In the genomic region with DNA sequence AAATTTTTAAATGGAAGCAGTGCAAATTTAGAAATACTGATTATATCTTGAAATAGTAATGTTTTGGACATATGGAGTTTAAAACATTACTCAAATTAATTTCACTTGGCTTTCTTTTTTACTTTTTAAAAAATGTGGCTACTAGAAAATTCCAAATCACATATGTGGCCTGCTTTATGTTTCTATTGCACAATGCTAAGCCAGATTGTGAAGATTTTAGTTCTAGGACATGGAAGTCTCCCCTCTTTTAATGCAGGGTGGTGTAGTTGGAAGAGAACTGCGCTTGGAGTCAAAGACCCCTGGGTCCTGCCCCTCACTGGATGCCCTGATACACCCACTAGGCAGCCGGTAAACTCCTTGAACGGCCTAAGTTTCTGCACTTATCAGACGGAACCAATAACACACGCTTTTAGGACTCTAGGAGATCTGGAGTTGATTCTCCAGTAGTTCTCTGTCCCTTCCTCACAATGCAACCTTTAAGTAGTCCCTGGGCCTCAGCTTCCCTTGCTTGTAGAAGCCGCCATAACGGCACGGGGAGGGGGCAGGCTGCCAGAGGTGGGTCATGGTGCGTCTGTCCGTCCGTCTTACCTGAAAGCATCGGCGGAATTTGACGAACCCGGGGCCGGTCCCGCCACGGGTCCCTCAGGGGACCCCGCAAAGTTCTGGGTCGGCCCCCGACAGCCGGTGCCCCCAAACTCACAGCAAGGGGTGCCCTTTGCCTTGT, we compare ENCODE assay signal across 8 cellular contexts. TPM values are rescaled to one million over a fixed set of nuclear protein-coding genes. Genes with fewer than 3 reads are reported as not detected.
A peak's percentile ranks its signal among the peaks of the same experiment; 100 is the strongest.
DNase-seq lines count a peak whose midpoint lies in the region; ATAC-seq and TF ChIP-seq lines count a peak whose summit lies in the region.

No MANE protein-coding gene starts in this region.

- H3K27me3 ChIP-seq in Caco-2 (replicated peaks; ENCODE audit: control insufficient read depth, insufficient read depth, low read length) (no peaks in the 10 kb centered on the region), rectal smooth muscle tissue (ENCODE audit: control insufficient read depth, insufficient read depth, low read length) (no peaks in the 10 kb centered on the region)

- H3K9me3 Mint-ChIP-seq in Caco-2 (ENCODE audit: unreplicated experiment) = no peaks in the 10 kb centered on the region
- no peaks in the 10 kb centered on the region for H3K9me3 Mint-ChIP-seq in activated CD4-positive, alpha-beta memory T cell treated with anti-CD3 and anti-CD28 coated beads, Interleukin-2, amount 10 ng/mL, durations not matched to agents 7 days and 5 days
- peaks cover 9% of the 10 kb centered on the region for H3K9me3 Mint-ChIP-seq in glutamatergic neuron (ENCODE audit: unreplicated experiment)

- H3K4me3 ChIP-seq in Caco-2 (ENCODE audit: low read depth, low read length) (peak overlapping the region; percentile 75), rectal smooth muscle tissue (ENCODE audit: low read length) (peak overlapping the region; percentile 92)

- H3K27ac ChIP-seq in rectal smooth muscle tissue (ENCODE audit: low read depth, low read length) = peak overlapping the region; percentile 96

- peak overlapping the region; percentile 90 for H3K4me3 Mint-ChIP-seq in Caco-2 (ENCODE audit: unreplicated experiment)
- H3K4me3 Mint-ChIP-seq in activated CD4-positive, alpha-beta memory T cell treated with anti-CD3 and anti-CD28 coated beads, Interleukin-2, amount 10 ng/mL, durations not matched to agents 7 days and 5 days = peak overlapping the region; percentile 86
- peak overlapping the region; percentile 91 for H3K4me3 Mint-ChIP-seq in glutamatergic neuron (ENCODE audit: unreplicated experiment)

- peak overlapping the region; percentile 100 for H3K27ac Mint-ChIP-seq in Caco-2 (ENCODE audit: unreplicated experiment)
- peak overlapping the region; percentile 86 for H3K27ac Mint-ChIP-seq in activated CD4-positive, alpha-beta memory T cell treated with anti-CD3 and anti-CD28 coated beads, Interleukin-2, amount 10 ng/mL, durations not matched to agents 7 days and 5 days
- peak overlapping the region; percentile 99 for H3K27ac Mint-ChIP-seq in glutamatergic neuron (ENCODE audit: unreplicated experiment)

- DNase-seq in Caco-2 (no peak), HS-5 (ENCODE audit: low read depth) (peak; percentile 4), glutamatergic neuron (no peak)
- no peak for DNase-seq in activated CD4-positive, alpha-beta memory T cell treated with anti-CD3 and anti-CD28 coated beads, Interleukin-2, amount 10 ng/mL, durations not matched to agents 7 days and 5 days

- H3K9me3 ChIP-seq in Caco-2 = no peaks in the 10 kb centered on the region

- H3K36me3 ChIP-seq in Caco-2 (ENCODE audit: control insufficient read depth, insufficient read depth, low read length) (no peaks in the 10 kb centered on the region), rectal smooth muscle tissue (ENCODE audit: control insufficient read depth, insufficient read depth, low read length) (no peaks in the 10 kb centered on the region)

- POLR2A ChIA-PET in Caco-2 (lab: Charles Lee) = interaction anchor here (0.6 kb wide), 1 partner anchor 26 kb away, joined by 3 read pairs; no protein-coding TSS in a partner anchor
- POLR2A ChIA-PET in activated CD4-positive, alpha-beta memory T cell treated with anti-CD3 and anti-CD28 coated beads, Interleukin-2, amount 10 ng/mL, durations not matched to agents 7 days and 5 days (lab: Charles Lee) = no interaction called here

- no peaks in the 10 kb centered on the region for H3K4me1 ChIP-seq in Caco-2
- H3K4me1 ChIP-seq in rectal smooth muscle tissue (ENCODE audit: control insufficient read depth, insufficient read depth, low read length) = peaks cover 9% of the 10 kb centered on the region

- peak overlapping the region; percentile 49 for H3K9ac ChIP-seq in rectal smooth muscle tissue (ENCODE audit: low read length)

- ATAC-seq in HG02981 (IDR thresholded peaks at IDR 0.05; ENCODE audit: unreplicated experiment) = no peak
- ATAC-seq in GM21529 (IDR thresholded peaks at IDR 0.05; ENCODE audit: unreplicated experiment) = no peak
- ATAC-seq in GM18511 (IDR thresholded peaks at IDR 0.05; ENCODE audit: unreplicated experiment) = no peak

- BruUV-seq in Caco-2 (replicated peaks; lab: Mats Ljungman, UMichigan) = TSS peak; percentile 57

- H3K4me1 Mint-ChIP-seq in Caco-2 (ENCODE audit: low read depth, unreplicated experiment) = no peaks in the 10 kb centered on the region
- peaks cover 27% of the 10 kb centered on the region for H3K4me1 Mint-ChIP-seq in activated CD4-positive, alpha-beta memory T cell treated with anti-CD3 and anti-CD28 coated beads, Interleukin-2, amount 10 ng/mL, durations not matched to agents 7 days and 5 days
- peaks cover 4% of the 10 kb centered on the region for H3K4me1 Mint-ChIP-seq in glutamatergic neuron (ENCODE audit: low read depth, unreplicated experiment)

- H3K27me3 Mint-ChIP-seq in Caco-2 (ENCODE audit: insufficient read depth, unreplicated experiment) (no peaks in the 10 kb centered on the region), glutamatergic neuron (ENCODE audit: unreplicated experiment) (no peaks in the 10 kb centered on the region)
- no peaks in the 10 kb centered on the region for H3K27me3 Mint-ChIP-seq in activated CD4-positive, alpha-beta memory T cell treated with anti-CD3 and anti-CD28 coated beads, Interleukin-2, amount 10 ng/mL, durations not matched to agents 7 days and 5 days

- no peak for TF ChIP-seq CTCF in Caco-2 (IDR thresholded peaks at IDR 0.05; ENCODE audit: insufficient read depth in 1 of 2, low read depth in 1 of 2, low read length in 1 of 2, severe bottlenecking in 1 of 2, unreplicated experiment in 1 of 2)
- TF ChIP-seq CTCF in glutamatergic neuron (IDR thresholded peaks at IDR 0.05; ENCODE audit: partially characterized antibody, unreplicated experiment) = no peak

- CTCF ChIA-PET in Caco-2 (lab: Charles Lee) = no interaction called here
- CTCF ChIA-PET in activated CD4-positive, alpha-beta memory T cell treated with anti-CD3 and anti-CD28 coated beads, Interleukin-2, amount 10 ng/mL, durations not matched to agents 7 days and 5 days (lab: Charles Lee) = no interaction called here

- H3K36me3 Mint-ChIP-seq in Caco-2 (ENCODE audit: insufficient read depth, unreplicated experiment) (peaks cover 14% of the 10 kb centered on the region), glutamatergic neuron (ENCODE audit: unreplicated experiment) (peaks cover 4% of the 10 kb centered on the region)
- H3K36me3 Mint-ChIP-seq in activated CD4-positive, alpha-beta memory T cell treated with anti-CD3 and anti-CD28 coated beads, Interleukin-2, amount 10 ng/mL, durations not matched to agents 7 days and 5 days (ENCODE audit: low read depth) = no peaks in the 10 kb centered on the region

- intact Hi-C loops in Caco-2 (cut with micrococcal nuclease; ENCODE audit: unreplicated experiment) = no loop called here

RNA-seq across cellular contexts. Expression of a gene that starts 0.5 kb away (rescaled TPM):
- total RNA-seq in Caco-2 (2022) = 0.73 and 2.2 TPM in 2 replicates
- total RNA-seq in activated CD4-positive, alpha-beta memory T cell treated with anti-CD3 and anti-CD28 coated beads, Interleukin-2, amount 10 ng/mL, durations not matched to agents 7 days and 5 days = under 1 TPM; 0.10 to 0.45 TPM
- 6.3 TPM for total RNA-seq in glutamatergic neuron (ENCODE audit: unreplicated experiment)

RNA-seq across cellular contexts. Expression of a gene that starts 0.7 kb away (rescaled TPM):
- total RNA-seq in Caco-2 (2022) (22.8 and 28.3 TPM in 2 replicates), glutamatergic neuron (ENCODE audit: unreplicated experiment) (34.9 TPM)
- 10 to 100 TPM in 1 of 2 experiments, 1 to 10 TPM in 1; 9.5 to 11.0 TPM for total RNA-seq in activated CD4-positive, alpha-beta memory T cell treated with anti-CD3 and anti-CD28 coated beads, Interleukin-2, amount 10 ng/mL, durations not matched to agents 7 days and 5 days

RNA-seq across cellular contexts. Expression of a gene that starts 26.1 kb away (rescaled TPM):
- total RNA-seq in Caco-2 (2022) (113 and 114 TPM in 2 replicates), glutamatergic neuron (ENCODE audit: unreplicated experiment) (61.0 TPM)
- total RNA-seq in activated CD4-positive, alpha-beta memory T cell treated with anti-CD3 and anti-CD28 coated beads, Interleukin-2, amount 10 ng/mL, durations not matched to agents 7 days and 5 days = 10 to 100 TPM; 60.4 to 63.0 TPM

RNA-seq across cellular contexts. Expression of a gene that starts 45.0 kb away (rescaled TPM):
- total RNA-seq in Caco-2 (2022) = 50.3 and 55.3 TPM in 2 replicates
- total RNA-seq in activated CD4-positive, alpha-beta memory T cell treated with anti-CD3 and anti-CD28 coated beads, Interleukin-2, amount 10 ng/mL, durations not matched to agents 7 days and 5 days = 100 to 1,000 TPM; 109 to 111 TPM
- 51.0 TPM for total RNA-seq in glutamatergic neuron (ENCODE audit: unreplicated experiment)

RNA-seq across cellular contexts. Expression of a gene that starts 50.0 kb away (rescaled TPM):
- total RNA-seq in Caco-2 (2022) (47.2 and 48.0 TPM in 2 replicates), glutamatergic neuron (ENCODE audit: unreplicated experiment) (55.6 TPM)
- 100 to 1,000 TPM; 111 to 114 TPM for total RNA-seq in activated CD4-positive, alpha-beta memory T cell treated with anti-CD3 and anti-CD28 coated beads, Interleukin-2, amount 10 ng/mL, durations not matched to agents 7 days and 5 days
